In genomic region chr1:113035086-113035485, GRCh38 we compare ENCODE assay signal across 12 cellular contexts.
"Had no signal": no experiment of that assay in that cellular context is flagged by ENCODE, and none has a peak within 500 bp of the region (broad histone marks: within the 10 kb centered on the region; RNA-seq: fewer than 3 reads in every experiment).

No MANE protein-coding gene starts in this region.

- H3K9me3 Mint-ChIP-seq: activated CD4-positive, alpha-beta memory T cell treated with anti-CD3 and anti-CD28 coated beads, Interleukin-2, amount 10 ng/mL, durations not matched to agents 7 days and 5 days; activated T-cell treated with anti-CD3 and anti-CD28 coated beads, Interleukin-2, amount 50 U/mL, for 4 hours; natural killer cell treated with Interleukin-12 subunit alpha and Interleukin-12 subunit beta and Interleukin-15 and Interleukin-18, amount 100 ng/mL, for 72 hours; stimulated activated naive B cell treated with anti-CD40 and anti-IgM and Interleukin-4, amounts not matched to agents 10 μg/mL and 1 μg/mL and 100 μg/mL, for 72 hours had no signal

- H3K9me3 ChIP-seq: esophagus squamous epithelium, tibial artery had no signal

- H3K27me3 Mint-ChIP-seq: activated CD4-positive, alpha-beta memory T cell treated with anti-CD3 and anti-CD28 coated beads, Interleukin-2, amount 10 ng/mL, durations not matched to agents 7 days and 5 days; natural killer cell treated with Interleukin-12 subunit alpha and Interleukin-12 subunit beta and Interleukin-15 and Interleukin-18, amount 100 ng/mL, for 72 hours; stimulated activated naive B cell treated with anti-CD40 and anti-IgM and Interleukin-4, amounts not matched to agents 10 μg/mL and 1 μg/mL and 100 μg/mL, for 72 hours had no signal

- H3K36me3 Mint-ChIP-seq: natural killer cell treated with Interleukin-12 subunit alpha and Interleukin-12 subunit beta and Interleukin-15 and Interleukin-18, amount 100 ng/mL, for 72 hours had no signal

- H3K4me3 Mint-ChIP-seq: activated CD4-positive, alpha-beta memory T cell treated with anti-CD3 and anti-CD28 coated beads, Interleukin-2, amount 10 ng/mL, durations not matched to agents 7 days and 5 days; activated T-cell treated with anti-CD3 and anti-CD28 coated beads, Interleukin-2, amount 50 U/mL, for 4 hours; natural killer cell treated with Interleukin-12 subunit alpha and Interleukin-12 subunit beta and Interleukin-15 and Interleukin-18, amount 100 ng/mL, for 72 hours; stimulated activated naive B cell treated with anti-CD40 and anti-IgM and Interleukin-4, amounts not matched to agents 10 μg/mL and 1 μg/mL and 100 μg/mL, for 72 hours had no signal

- H3K27ac ChIP-seq: tibial artery, WERI-Rb-1 had no signal

- ATAC-seq: activated T-cell treated with anti-CD3 and anti-CD28 coated beads, Interleukin-2, amount 50 U/mL, for 4 hours; natural killer cell treated with Interleukin-12 subunit alpha and Interleukin-12 subunit beta and Interleukin-15 and Interleukin-18, amount 100 ng/mL, for 72 hours; stimulated activated naive B cell treated with anti-CD40 and anti-IgM and Interleukin-4, amounts not matched to agents 10 μg/mL and 1 μg/mL and 100 μg/mL, for 72 hours had no signal

- H3K36me3 ChIP-seq: esophagus squamous epithelium, tibial artery, WERI-Rb-1 had no signal

- H3K27me3 ChIP-seq: esophagus squamous epithelium, tibial artery had no signal

- DNase-seq: activated CD4-positive, alpha-beta memory T cell treated with anti-CD3 and anti-CD28 coated beads, Interleukin-2, amount 10 ng/mL, durations not matched to agents 7 days and 5 days; activated CD4-positive, alpha-beta T cell treated with anti-CD3 and anti-CD28 coated beads for 4 hours; activated effector memory CD4-positive, alpha-beta T cell treated with Interleukin-2 at 50 U/mL for 16 hours; activated naive CD4-positive, alpha-beta T cell treated with anti-CD3 and anti-CD28 coated beads, Interleukin-2, amount 50 U/mL, for 16 hours; activated T-cell treated with anti-CD3 and anti-CD28 coated beads, Interleukin-2, amount 50 U/mL, for 4 hours; esophagus squamous epithelium; foreskin fibroblast; stimulated activated CD4-positive, alpha-beta T cell treated with anti-CD3 and anti-CD28 coated beads, Interleukin-4, amount 100 ng/mL, for 1 hour; stimulated activated naive B cell treated with anti-CD40 and anti-IgM and Interleukin-4, amounts not matched to agents 10 μg/mL and 1 μg/mL and 100 μg/mL, for 72 hours; tibial artery; WERI-Rb-1 had no signal

- H3K4me1 ChIP-seq: tibial artery had no signal

- H3K4me3 ChIP-seq: esophagus squamous epithelium, tibial artery had no signal

- H3K27ac Mint-ChIP-seq: activated CD4-positive, alpha-beta memory T cell treated with anti-CD3 and anti-CD28 coated beads, Interleukin-2, amount 10 ng/mL, durations not matched to agents 7 days and 5 days; natural killer cell treated with Interleukin-12 subunit alpha and Interleukin-12 subunit beta and Interleukin-15 and Interleukin-18, amount 100 ng/mL, for 72 hours; stimulated activated naive B cell treated with anti-CD40 and anti-IgM and Interleukin-4, amounts not matched to agents 10 μg/mL and 1 μg/mL and 100 μg/mL, for 72 hours had no signal
